ENCODE assay signal across 19 cellular contexts in genomic region chr14:19011703-19012102, GRCh38. TPM values are rescaled to one million over a fixed set of nuclear protein-coding genes. Genes with fewer than 3 reads are reported as not detected.
"Had no signal": no experiment of that assay in that cellular context is flagged by ENCODE, and none has a peak within 500 bp of the region (broad histone marks: within the 10 kb centered on the region; RNA-seq: fewer than 3 reads in every experiment).

No MANE protein-coding gene starts in this region.

RNA-seq across cellular contexts. Expression of gene POTEM, which starts 44.5 kb away (rescaled TPM):
- total RNA-seq: naive thymus-derived CD4-positive, alpha-beta T cell; natural killer cell; neural crest cell; omental fat pad; osteocyte; pancreas; progenitor cell of endocrine pancreas; psoas muscle; renal cortical epithelial cell; right cardiac atrium; smooth muscle cell; stomach; subcutaneous adipose tissue; temporal lobe; thoracic aorta; thyroid gland; transverse colon; ureter; vagina had no signal
- polyA plus RNA-seq: naive thymus-derived CD4-positive, alpha-beta T cell; pancreas; psoas muscle; right cardiac atrium; smooth muscle cell; stomach had no signal
